Comparison of ENCODE assay signal across 2 cellular contexts in the genomic region with DNA sequence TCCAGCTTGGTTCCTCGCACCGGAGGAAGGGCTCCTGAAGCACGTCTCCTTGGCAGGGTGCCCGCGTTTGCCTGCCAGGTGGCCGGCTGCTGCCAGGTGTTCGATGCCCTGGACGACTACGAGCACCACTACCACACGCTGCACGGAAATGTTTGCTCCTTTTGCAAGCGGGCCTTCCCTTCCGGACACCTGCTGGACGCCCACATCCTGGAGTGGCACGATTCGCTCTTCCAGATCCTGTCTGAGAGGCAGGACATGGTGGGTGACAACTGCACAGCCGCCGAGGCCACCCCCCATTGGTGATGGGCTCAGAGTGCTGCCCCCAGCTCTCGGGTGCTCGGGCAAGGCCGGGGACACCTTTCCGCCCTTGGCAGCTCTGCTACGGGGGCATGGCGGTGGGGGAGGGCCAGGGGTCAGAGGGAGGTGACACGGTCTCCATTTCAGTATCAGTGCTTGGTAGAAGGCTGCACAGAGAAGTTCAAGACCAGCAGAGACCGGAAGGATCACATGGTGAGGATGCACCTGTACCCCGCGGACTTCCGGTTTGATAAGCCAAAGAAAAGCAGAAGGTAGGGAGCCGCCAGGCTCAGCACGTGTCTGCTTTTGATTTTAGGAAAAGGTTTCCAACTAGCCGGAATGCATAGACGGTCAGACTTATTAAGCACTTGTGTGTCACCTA.
TF ChIP-seq lines count a peak whose summit lies in the region.

No MANE protein-coding gene starts in this region.

TF ChIP-seq in SK-N-SH, 30 proteins besides CTCF, POLR2A, EP300 and RAD21:
- TF ChIP-seq FOSL2 (IDR thresholded peaks at IDR 0.05; ENCODE audit: borderline replicate concordance, low read depth) (no peak), NRF1 (IDR thresholded peaks at IDR 0.05; ENCODE audit: low read depth, low read length) (no peak), POLR2AphosphoS5 (IDR thresholded peaks at IDR 0.05; ENCODE audit: low read depth, low read length) (no peak), SMC3 (IDR thresholded peaks at IDR 0.05; ENCODE audit: low read depth, low read length) (no peak), GATA2 (CRISPR knock-in tag; IDR thresholded peaks at IDR 0.05) (no peak), ELF1 (IDR thresholded peaks at IDR 0.05) (no peak), FOXM1 (IDR thresholded peaks at IDR 0.05; ENCODE audit: low read depth) (no peak), TCF12 (IDR thresholded peaks at IDR 0.05) (no peak), TEAD4 (IDR thresholded peaks at IDR 0.05; ENCODE audit: borderline replicate concordance, insufficient read depth) (no peak), RXRA (IDR thresholded peaks at IDR 0.05; ENCODE audit: borderline replicate concordance, low read depth) (no peak), FOXJ3 (CRISPR knock-in tag; IDR thresholded peaks at IDR 0.05) (no peak)
- TF ChIP-seq, protein P1, sequence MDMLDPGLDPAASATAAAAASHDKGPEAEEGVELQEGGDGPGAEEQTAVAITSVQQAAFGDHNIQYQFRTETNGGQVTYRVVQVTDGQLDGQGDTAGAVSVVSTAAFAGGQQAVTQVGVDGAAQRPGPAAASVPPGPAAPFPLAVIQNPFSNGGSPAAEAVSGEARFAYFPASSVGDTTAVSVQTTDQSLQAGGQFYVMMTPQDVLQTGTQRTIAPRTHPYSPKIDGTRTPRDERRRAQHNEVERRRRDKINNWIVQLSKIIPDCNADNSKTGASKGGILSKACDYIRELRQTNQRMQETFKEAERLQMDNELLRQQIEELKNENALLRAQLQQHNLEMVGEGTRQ (IDR thresholded peaks at IDR 0.05; ENCODE audit: borderline replicate concordance, low read depth, low read length): no peak
TF ChIP-seq in SK-N-SH: peak in this region for 0.

TF ChIP-seq in SK-N-SH treated with all-trans-retinoic acid at 6 μM for 48 hours, 23 proteins besides CTCF, POLR2A, EP300 and RAD21:
- TF ChIP-seq ZNF565 (CRISPR knock-in tag; conservative IDR thresholded peaks at IDR 0.05; ENCODE audit: low read depth) (no peak), ZFP30 (CRISPR knock-in tag; IDR thresholded peaks at IDR 0.05) (no peak), ARNTL (CRISPR knock-in tag; IDR thresholded peaks at IDR 0.05; ENCODE audit: borderline replicate concordance, low read depth) (no peak), POU6F1 (CRISPR knock-in tag; IDR thresholded peaks at IDR 0.05; ENCODE audit: borderline replicate concordance, low read depth) (no peak), PATZ1 (CRISPR knock-in tag; IDR thresholded peaks at IDR 0.05; ENCODE audit: borderline replicate concordance) (no peak), ZNF8 (CRISPR knock-in tag; IDR thresholded peaks at IDR 0.05) (no peak), CSRNP3 (CRISPR knock-in tag; IDR thresholded peaks at IDR 0.05) (no peak), ISL1 (CRISPR knock-in tag; IDR thresholded peaks at IDR 0.05) (no peak), ZNF70 (CRISPR knock-in tag; IDR thresholded peaks at IDR 0.05) (no peak), RARB (CRISPR knock-in tag; IDR thresholded peaks at IDR 0.05) (no peak), ZC3H10 (CRISPR knock-in tag; IDR thresholded peaks at IDR 0.05) (no peak), ESRRG (CRISPR knock-in tag; IDR thresholded peaks at IDR 0.05) (no peak), PPARA (CRISPR knock-in tag; IDR thresholded peaks at IDR 0.05; ENCODE audit: borderline replicate concordance) (no peak), OSR1 (CRISPR knock-in tag; IDR thresholded peaks at IDR 0.05) (no peak)
- TF ChIP-seq, protein P2, sequence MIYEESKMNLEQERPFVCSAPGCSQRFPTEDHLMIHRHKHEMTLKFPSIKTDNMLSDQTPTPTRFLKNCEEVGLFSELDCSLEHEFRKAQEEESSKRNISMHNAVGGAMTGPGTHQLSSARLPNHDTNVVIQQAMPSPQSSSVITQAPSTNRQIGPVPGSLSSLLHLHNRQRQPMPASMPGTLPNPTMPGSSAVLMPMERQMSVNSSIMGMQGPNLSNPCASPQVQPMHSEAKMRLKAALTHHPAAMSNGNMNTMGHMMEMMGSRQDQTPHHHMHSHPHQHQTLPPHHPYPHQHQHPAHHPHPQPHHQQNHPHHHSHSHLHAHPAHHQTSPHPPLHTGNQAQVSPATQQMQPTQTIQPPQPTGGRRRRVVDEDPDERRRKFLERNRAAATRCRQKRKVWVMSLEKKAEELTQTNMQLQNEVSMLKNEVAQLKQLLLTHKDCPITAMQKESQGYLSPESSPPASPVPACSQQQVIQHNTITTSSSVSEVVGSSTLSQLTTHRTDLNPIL (CRISPR knock-in tag; IDR thresholded peaks at IDR 0.05; ENCODE audit: low read depth): no peak
